7 cellular contexts compared by ENCODE assay signal in genomic region chr4:113236916-113237315, GRCh38.
"Had no signal": no experiment of that assay in that cellular context is flagged by ENCODE, and none has a peak within 500 bp of the region (broad histone marks: within the 10 kb centered on the region; RNA-seq: fewer than 3 reads in every experiment).

No MANE protein-coding gene starts in this region.

- H2AFZ ChIP-seq: GM23338 had no signal

- DNase-seq: H9, HCEC 1CT, KBM-7 had no signal

- H3K4me3 ChIP-seq: GM23338 had no signal

- ATAC-seq: GM23338 had no signal

- FAIRE-seq: H1, H54, HTR-8/SVneo had no signal

- H3K4me2 ChIP-seq: GM23338 had no signal
